ENCODE assay signal across 15 cellular contexts in the genomic region with DNA sequence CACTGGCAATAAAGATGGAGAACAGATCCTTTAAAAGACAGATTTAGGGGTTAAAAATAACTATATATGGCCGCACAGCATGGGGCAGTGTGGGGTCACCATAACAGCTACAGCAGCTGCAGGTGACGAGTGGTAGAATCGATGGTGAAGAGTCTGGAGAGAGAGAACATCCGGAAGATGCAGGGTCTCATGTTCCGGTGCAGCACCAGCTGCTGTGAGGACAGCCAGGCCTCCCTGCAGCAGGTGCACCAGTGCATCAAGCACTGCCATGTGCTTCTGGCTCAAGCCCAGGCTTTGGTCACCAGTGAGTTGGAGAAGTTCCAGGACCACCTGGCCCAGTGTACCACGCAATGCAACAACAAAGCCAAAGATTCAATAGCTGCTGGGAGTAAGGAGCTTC.
DNase-seq lines count a peak whose midpoint lies in the region; TF ChIP-seq lines count a peak whose summit lies in the region.
"Had no signal": no experiment of that assay in that cellular context is flagged by ENCODE, and none has a peak within 500 bp of the region (broad histone marks: within the 10 kb centered on the region; RNA-seq: fewer than 3 reads in every experiment).

No MANE protein-coding gene starts in this region.

- TF ChIP-seq CTCF in nephron progenitor cell (IDR thresholded peaks at IDR 0.05): no peak

- no peak overlapping the region for H3K4me3 Mint-ChIP-seq in activated T-cell treated with anti-CD3 and anti-CD28 coated beads, Interleukin-2, amount 50 U/mL, for 24 hours
- no peak overlapping the region for H3K4me3 Mint-ChIP-seq in nephron progenitor cell
- H3K4me3 Mint-ChIP-seq: dendritic cell treated with granulocyte-macrophage colony-stimulating factor and Interleukin-4, amounts not matched to agents 40 ng/mL and 50 ng/mL, for 4 days; neural crest cell had no signal

- H3K36me3 ChIP-seq in HAP-1 (replicated peaks): no peaks in the 10 kb centered on the region

- H3K9me3 ChIP-seq in HAP-1: no peaks in the 10 kb centered on the region
- H3K9me3 ChIP-seq: body of pancreas had no signal

- peaks cover 40% of the 10 kb centered on the region for H3K36me3 Mint-ChIP-seq in activated T-cell treated with anti-CD3 and anti-CD28 coated beads, Interleukin-2, amount 50 U/mL, for 24 hours (ENCODE audit: low read depth)
- peaks cover 14% of the 10 kb centered on the region for H3K36me3 Mint-ChIP-seq in nephron progenitor cell (ENCODE audit: low read depth)

- in situ Hi-C loops in HAP-1 (cut with MboI; ENCODE audit: low sequenced_read_pairs): no loop called here

- no peaks in the 10 kb centered on the region for H3K4me1 ChIP-seq in HAP-1
- H3K4me1 ChIP-seq: body of pancreas had no signal

- H3K4me1 Mint-ChIP-seq in activated T-cell treated with anti-CD3 and anti-CD28 coated beads, Interleukin-2, amount 50 U/mL, for 24 hours (ENCODE audit: low read depth): peaks cover 39% of the 10 kb centered on the region
- H3K4me1 Mint-ChIP-seq in nephron progenitor cell: no peaks in the 10 kb centered on the region
- H3K4me1 Mint-ChIP-seq: neural crest cell had no signal

- H3K9me3 Mint-ChIP-seq in activated T-cell treated with anti-CD3 and anti-CD28 coated beads, Interleukin-2, amount 50 U/mL, for 24 hours: peaks cover 11% of the 10 kb centered on the region
- H3K9me3 Mint-ChIP-seq in nephron progenitor cell: peaks cover 13% of the 10 kb centered on the region

- H3K27me3 Mint-ChIP-seq in activated T-cell treated with anti-CD3 and anti-CD28 coated beads, Interleukin-2, amount 50 U/mL, for 24 hours: no peaks in the 10 kb centered on the region
- H3K27me3 Mint-ChIP-seq in nephron progenitor cell (ENCODE audit: low read depth, poor library complexity): peaks cover 2% of the 10 kb centered on the region
- H3K27me3 Mint-ChIP-seq: dendritic cell treated with granulocyte-macrophage colony-stimulating factor and Interleukin-4, amounts not matched to agents 40 ng/mL and 50 ng/mL, for 4 days had no signal

- H3K27me3 ChIP-seq in HAP-1 (ENCODE audit: low read depth): no peaks in the 10 kb centered on the region
- H3K27me3 ChIP-seq: body of pancreas had no signal

- peak overlapping the region; percentile 75 for H3K27ac Mint-ChIP-seq in activated T-cell treated with anti-CD3 and anti-CD28 coated beads, Interleukin-2, amount 50 U/mL, for 24 hours
- H3K27ac Mint-ChIP-seq in nephron progenitor cell: peak overlapping the region; percentile 4
- H3K27ac Mint-ChIP-seq: dendritic cell treated with granulocyte-macrophage colony-stimulating factor and Interleukin-4, amounts not matched to agents 40 ng/mL and 50 ng/mL, for 4 days had no signal

- H3K4me3 ChIP-seq in HAP-1: no peak overlapping the region
- H3K4me3 ChIP-seq: body of pancreas had no signal

- no peak for DNase-seq in activated T-cell treated with anti-CD3 and anti-CD28 coated beads, Interleukin-2, amount 50 U/mL, for 24 hours
- no peak for DNase-seq in activated T-cell treated with anti-CD3 and anti-CD28 coated beads for 4 hours
- DNase-seq in NCI-H1092 treated with DMSO at 0.1 percent for 48 hours (lab: John Stamatoyannopoulos, UW): peak; percentile 8
- DNase-seq in RPMI8226: peak; percentile 89
- DNase-seq in nephron progenitor cell: no peak
- DNase-seq in mesenteric fat pad (ENCODE audit: low spot score): no peak
- no peak for DNase-seq in ecto neural progenitor cell (ENCODE audit: low spot score)
- DNase-seq in HAP-1 (ENCODE audit: low spot score in 2 of 2): no peak
- DNase-seq: activated naive CD4-positive, alpha-beta T cell treated with Interleukin-2 at 50 U/mL for 16 hours; AML-193; body of pancreas; DMS153; NCI-H1417 had no signal

Comparison
In these comparisons a context has a peak if more than half of its experiments do, and no peak if none do; other contexts are left out.
1. DNase-seq: peak in NCI-H1092 treated with DMSO at 0.1 percent for 48 hours (single experiment) and RPMI8226 (single experiment); none in activated T-cell treated with anti-CD3 and anti-CD28 coated beads, Interleukin-2, amount 50 U/mL, for 24 hours (single experiment), activated T-cell treated with anti-CD3 and anti-CD28 coated beads for 4 hours (single experiment), nephron progenitor cell (single experiment), mesenteric fat pad (single experiment), ecto neural progenitor cell (single experiment) and HAP-1 (0 of 2).